In genomic region chr15:80999623-81000036, GRCh38 we compare ENCODE assay signal across 8 cellular contexts. TPM values are rescaled to one million over a fixed set of nuclear protein-coding genes. Genes with fewer than 3 reads are reported as not detected.
DNase-seq lines count a peak whose midpoint lies in the region; ATAC-seq, FAIRE-seq and TF ChIP-seq lines count a peak whose summit lies in the region.

No MANE protein-coding gene starts in this region.

- no peaks in the 10 kb centered on the region for H3K9me3 ChIP-seq in SU-DHL-6 (ENCODE audit: insufficient read depth, low read length)
- H3K9me3 ChIP-seq in K562 (replicated peaks; ENCODE audit: control insufficient read depth, insufficient read depth, low read depth, low read length), result no peaks in the 10 kb centered on the region
- H3K9me3 ChIP-seq in mucosa of rectum (ENCODE audit: control insufficient read depth in 2 of 2, low read length in 2 of 2), result no peaks in the 10 kb centered on the region
- H3K9me3 ChIP-seq in thoracic aorta, result no peaks in the 10 kb centered on the region

- H3K9ac ChIP-seq in SU-DHL-6 (ENCODE audit: low read length) (peak overlapping the region; percentile 73), K562 (ENCODE audit: insufficient read depth in 1 of 2, low read depth in 2 of 2, low read length in 2 of 2) (peak overlapping the region; percentile 62 to 88; a peak in 3 of 4 replicates), mucosa of rectum (ENCODE audit: low read depth in 1 of 2, low read length in 2 of 2) (peak overlapping the region; percentile 99)

- DNase-seq in CD14-positive monocyte (ENCODE audit: low spot score) (no peak), K562 (ENCODE audit: extremely low read depth in 1 of 4, low spot score in 3 of 4) (peak; percentile 32 to 79 (median 44)), thoracic aorta (ENCODE audit: low spot score) (no peak), SIG-M5 treated with dmso at 0.1 percent for 504 hours (lab: John Stamatoyannopoulos, UW; ENCODE audit: unreplicated experiment) (no peak), mucosa of gallbladder (ENCODE audit: low spot score) (no peak)

- peak overlapping the region; percentile 21 for H2AFZ ChIP-seq in SU-DHL-6 (ENCODE audit: low read depth, low read length, severe bottlenecking)
- H2AFZ ChIP-seq in K562 (ENCODE audit: low read depth, low read length), result peak overlapping the region; percentile 79

- H3K4me1 ChIP-seq in K562 (replicated peaks in 1 of 2; ENCODE audit: control insufficient read depth in 2 of 2, insufficient read depth in 2 of 2, low read length in 2 of 2), result peaks cover 12 to 31% of the 10 kb centered on the region in 2 experiments
- peaks cover 16 to 20% of the 10 kb centered on the region in 2 donors for H3K4me1 ChIP-seq in mucosa of rectum (ENCODE audit: control insufficient read depth in 2 of 2, insufficient read depth in 2 of 2, low read length in 2 of 2)
- peaks cover 12 to 27% of the 10 kb centered on the region in 2 donors for H3K4me1 ChIP-seq in thoracic aorta (ENCODE audit: control insufficient read depth in 1 of 2, low read depth in 2 of 2)

- TF ChIP-seq CTCF in CD14-positive monocyte (IDR thresholded peaks at IDR 0.05) (no peak), SU-DHL-6 (IDR thresholded peaks at IDR 0.05; ENCODE audit: insufficient read depth, low read length, poor library complexity, severe bottlenecking) (no peak), K562 (IDR thresholded peaks at IDR 0.05 in 2 of 3, conservative IDR thresholded peaks at IDR 0.05 in 1 of 3; ENCODE audit: insufficient read depth in 2 of 3, low read depth in 1 of 3, low read length in 3 of 3) (no peak), thoracic aorta (IDR thresholded peaks at IDR 0.05) (no peak)

- CTCF ChIA-PET in K562 (lab: Yijun Ruan, JAX; ENCODE audit: low intra/inter-chr PET ratio), result interaction anchor here (0.6 kb wide), 1 partner anchor 22 kb away, joined by 6 read pairs; no protein-coding TSS in a partner anchor

- TF ChIP-seq RAD21 in K562 (CRISPR knock-in tag; conservative IDR thresholded peaks at IDR 0.05 in 1 of 2, IDR thresholded peaks at IDR 0.05 in 1 of 2), result no peak

- no peaks in the 10 kb centered on the region for H3K9me1 ChIP-seq in K562 (ENCODE audit: control insufficient read depth, insufficient read depth, low read length)

- peaks cover 0 to 7% (median 0%) of the 10 kb centered on the region in 3 donors for H3K27me3 Mint-ChIP-seq in CD14-positive monocyte (ENCODE audit: low read depth in 3 of 3)

- peaks cover 10% of the 10 kb centered on the region; the same call in 1 of the 2 replicates for H3K36me3 ChIP-seq in SU-DHL-6 (ENCODE audit: low read length)
- peaks cover 13% of the 10 kb centered on the region; the same call in 1 of the 3 replicates for H3K36me3 ChIP-seq in K562 (ENCODE audit: control insufficient read depth, insufficient read depth, low read length)
- peaks cover 3 to 7% of the 10 kb centered on the region in 2 donors for H3K36me3 ChIP-seq in mucosa of rectum (ENCODE audit: control insufficient read depth in 2 of 2, insufficient read depth in 2 of 2, low read length in 2 of 2)
- H3K36me3 ChIP-seq in thoracic aorta, result no peaks in the 10 kb centered on the region

- peak overlapping the region; percentile 21 to 97 (median 94) for H3K27ac Mint-ChIP-seq in CD14-positive monocyte

- no TSS peak for BruUV-seq in K562 (replicated peaks; lab: Mats Ljungman, UMichigan)

- peaks cover 27% of the 10 kb centered on the region for H3F3A ChIP-seq in SU-DHL-6 (ENCODE audit: insufficient read depth)

- 1% methylated on average over 13 of the region's 13 CpGs for WGBS in K562 (ENCODE audit: insufficient coverage, low coverage, missing lambda C conversion rate)

- H3K4me3 ChIP-seq in SU-DHL-6 (ENCODE audit: insufficient read depth, low read length, poor library complexity, severe bottlenecking), result peak overlapping the region; percentile 62
- H3K4me3 ChIP-seq in K562, result peak overlapping the region; percentile 90
- H3K4me3 ChIP-seq in mucosa of rectum (ENCODE audit: low read length in 2 of 2), result peak overlapping the region; percentile 71 to 97
- H3K4me3 ChIP-seq in thoracic aorta, result peak overlapping the region; percentile 89

- peak; percentile 73 for FAIRE-seq in K562 (lab: Jason Lieb, UNC)

- H3K4me2 ChIP-seq in SU-DHL-6 (ENCODE audit: low read depth, low read length, poor library complexity, severe bottlenecking) (peak overlapping the region; percentile 78), K562 (ENCODE audit: insufficient read depth, low read length) (peak overlapping the region; percentile 86)

- in situ Hi-C loops in K562 (cut with MboI), result loop anchor here (5.0 kb wide), 1 partner anchor 103 kb away; no protein-coding TSS in a partner anchor

- peak; percentile 59 for TF ChIP-seq EP300 in K562 (IDR thresholded peaks at IDR 0.05; ENCODE audit: low read length)

- H3K9me2 ChIP-seq in SU-DHL-6 (replicated peaks; ENCODE audit: insufficient read depth, low read length), result no peaks in the 10 kb centered on the region

- peaks cover 14 to 15% of the 10 kb centered on the region in 2 donors for H3K36me3 Mint-ChIP-seq in CD14-positive monocyte

- peaks cover 9% of the 10 kb centered on the region; the same call in 1 of the 2 replicates for H4K20me1 ChIP-seq in SU-DHL-6 (ENCODE audit: low read depth, low read length)
- H4K20me1 ChIP-seq in K562 (replicated peaks; ENCODE audit: control insufficient read depth, insufficient read depth, low read length), result no peaks in the 10 kb centered on the region

- peak overlapping the region; percentile 65 for H3K27ac ChIP-seq in SU-DHL-6 (ENCODE audit: low read depth, low read length)
- H3K27ac ChIP-seq in K562 (ENCODE audit: extremely low read depth, low read depth, low read length), result peak overlapping the region; percentile 92
- H3K27ac ChIP-seq in mucosa of rectum (ENCODE audit: low read depth in 2 of 2, low read length in 2 of 2), result peak overlapping the region; percentile 98 to 99
- peak overlapping the region; percentile 91 to 95 for H3K27ac ChIP-seq in thoracic aorta

- H3K4me3 Mint-ChIP-seq in CD14-positive monocyte, result peak overlapping the region; percentile 94 to 96

- ATAC-seq in GM21717 (IDR thresholded peaks at IDR 0.05; ENCODE audit: unreplicated experiment) (peak; percentile 34), K562 (peak; percentile 33), thoracic aorta (ENCODE audit: insufficient number of reproducible peaks, low FRiP score, low read depth) (no peak)

- peaks cover 34% of the 10 kb centered on the region for H3K4me1 Mint-ChIP-seq in CD14-positive monocyte

- intact Hi-C loops in CD14-positive monocyte (cut with micrococcal nuclease) (loop anchor here (5.0 to 10.0 kb wide), 4 partner anchors 55 to 1045 kb away; partner anchors contain the start of gene MEX3B (in 1 of the 2)), K562 (cut with micrococcal nuclease) (loop anchor here (2.0 to 5.0 kb wide), 2 partner anchors 107 to 153 kb away; no protein-coding TSS in a partner anchor)

- POLR2A ChIA-PET in K562 (lab: Yijun Ruan, JAX), result interaction anchor here (1.5 to 1.7 kb wide), 2 partner anchors 11 to 16 kb away, joined by 4 read pairs; no protein-coding TSS in a partner anchor

- H3K79me2 ChIP-seq in SU-DHL-6 (ENCODE audit: insufficient read depth, low read length) (peaks cover 31% of the 10 kb centered on the region), K562 (ENCODE audit: control insufficient read depth, insufficient read depth, low read length) (peaks cover 43% of the 10 kb centered on the region)

- H3K9me3 Mint-ChIP-seq in CD14-positive monocyte, result peaks cover 0 to 12% (median 3%) of the 10 kb centered on the region in 7 donors

- H3K27me3 ChIP-seq in SU-DHL-6 (ENCODE audit: low read length), result no peaks in the 10 kb centered on the region
- no peaks in the 10 kb centered on the region for H3K27me3 ChIP-seq in K562 (ENCODE audit: control insufficient read depth in 2 of 2, insufficient read depth in 2 of 2, low read length in 2 of 2)
- no peaks in the 10 kb centered on the region for H3K27me3 ChIP-seq in mucosa of rectum (ENCODE audit: control insufficient read depth in 2 of 2, insufficient read depth in 2 of 2, low read length in 2 of 2)
- H3K27me3 ChIP-seq in thoracic aorta (replicated peaks; ENCODE audit: insufficient read depth), result no peaks in the 10 kb centered on the region

- TF ChIP-seq POLR2A in K562 (conservative IDR thresholded peaks at IDR 0.05), result peak; percentile 63

RNA-seq across cellular contexts. Expression of gene TLNRD1, which starts 1.1 kb away (rescaled TPM):
- polyA plus RNA-seq in CD14-positive monocyte (1 to 10 TPM; 2.6 to 3.4 TPM), K562 (2011; rRNA removed) (4.5 and 9.5 TPM in 2 replicates), K562 (2014; fragmentation: Illumina TruSeq; extraction: Trizol) (4.2 and 4.7 TPM in 2 replicates), K562 (2014; fragmentation: Nextera tagmentation; extraction: Ambion mirVana) (1 to 10 TPM; 1.1 to 1.9 TPM), K562 (2014; rRNA removed) (16.2 and 21.5 TPM in 2 replicates)
- total RNA-seq in K562 (2011; cell fraction: chromatin; rRNA removed; ENCODE audit: low replicate concordance), result 7.4 and 16.8 TPM in 2 replicates
- 17.1 and 29.2 TPM in 2 replicates for total RNA-seq in K562 (2011; cell fraction: nucleolus; rRNA removed)
- 11.0 and 14.4 TPM in 2 replicates for total RNA-seq in K562 (2011; cell fraction: nucleoplasm; rRNA removed)
- total RNA-seq in K562 (2014; rRNA removed) (23.4 and 25.4 TPM in 2 replicates), K562 (2014; rRNA removed; fragmentation: Illumina TruSeq; extraction: Trizol) (4.3 and 4.8 TPM in 2 replicates), K562 (2015; rRNA removed; fragmentation: Illumina TruSeq; extraction: Trizol) (5.5 and 5.7 TPM in 2 replicates), K562 (2021) (26.7 and 33.1 TPM in 2 replicates), thoracic aorta (10 to 100 TPM; 34.0 to 51.1 TPM), mucosa of gallbladder (26.0 TPM)
- polyA plus RNA-seq in K562 (2011; cell fraction: cytosol; rRNA removed), result 4.6 and 46.8 TPM in 2 replicates
- 3.1 and 13.4 TPM in 2 replicates for polyA plus RNA-seq in K562 (2011; cell fraction: nucleus; rRNA removed)
- 11.4 and 15.1 TPM in 2 replicates for polyA plus RNA-seq in K562 (2012)
- polyA minus RNA-seq in K562 (2011; rRNA and poly(A)+ RNA removed), result 1.9 and 7.4 TPM in 2 replicates
- polyA minus RNA-seq in K562 (2011; cell fraction: cytosol; rRNA and poly(A)+ RNA removed), result 10.8 and 23.4 TPM in 2 replicates
- 8.1 and 17.0 TPM in 2 replicates for polyA minus RNA-seq in K562 (2011; cell fraction: nucleus; rRNA and poly(A)+ RNA removed)

RNA-seq across cellular contexts. Expression of gene MESD, which starts 10.0 kb away (rescaled TPM):
- polyA plus RNA-seq in CD14-positive monocyte, result 10 to 100 TPM; 13.1 to 15.7 TPM
- 28.7 and 34.6 TPM in 2 replicates for total RNA-seq in K562 (2011; cell fraction: chromatin; rRNA removed; ENCODE audit: low replicate concordance)
- total RNA-seq in K562 (2011; cell fraction: nucleolus; rRNA removed), result 24.3 and 27.2 TPM in 2 replicates
- 38.3 and 58.0 TPM in 2 replicates for total RNA-seq in K562 (2011; cell fraction: nucleoplasm; rRNA removed)
- 22.8 and 26.5 TPM in 2 replicates for total RNA-seq in K562 (2014; rRNA removed)
- total RNA-seq in K562 (2014; rRNA removed; fragmentation: Illumina TruSeq; extraction: Trizol), result 28.2 and 31.4 TPM in 2 replicates
- total RNA-seq in K562 (2015; rRNA removed; fragmentation: Illumina TruSeq; extraction: Trizol), result 38.2 and 39.7 TPM in 2 replicates
- total RNA-seq in K562 (2021), result 23.9 and 24.1 TPM in 2 replicates
- 11.5 and 20.0 TPM in 2 replicates for polyA plus RNA-seq in K562 (2011; rRNA removed)
- polyA plus RNA-seq in K562 (2011; cell fraction: cytosol; rRNA removed), result 9.6 TPM in 2 replicates
- polyA plus RNA-seq in K562 (2011; cell fraction: nucleus; rRNA removed), result 11.6 and 12.9 TPM in 2 replicates
- polyA plus RNA-seq in K562 (2012), result 22.1 and 28.2 TPM in 2 replicates
- 27.0 and 29.7 TPM in 2 replicates for polyA plus RNA-seq in K562 (2014; fragmentation: Illumina TruSeq; extraction: Trizol)
- polyA plus RNA-seq in K562 (2014; fragmentation: Nextera tagmentation; extraction: Ambion mirVana), result 10 to 100 TPM; 11.3 to 17.0 TPM
- polyA plus RNA-seq in K562 (2014; rRNA removed), result 18.9 and 20.7 TPM in 2 replicates
- 15.6 and 22.3 TPM in 2 replicates for polyA minus RNA-seq in K562 (2011; rRNA and poly(A)+ RNA removed)
- 12.6 and 14.6 TPM in 2 replicates for polyA minus RNA-seq in K562 (2011; cell fraction: cytosol; rRNA and poly(A)+ RNA removed)
- 10.2 and 15.2 TPM in 2 replicates for polyA minus RNA-seq in K562 (2011; cell fraction: nucleus; rRNA and poly(A)+ RNA removed)
- total RNA-seq in thoracic aorta, result 10 to 100 TPM; 36.8 to 39.0 TPM
- total RNA-seq in mucosa of gallbladder, result 30.7 TPM

Comparison
In these comparisons a context has a peak if more than half of its experiments do, and no peak if none do; other contexts are left out.
1. DNase-seq: peak in K562 (4 of 4); none in CD14-positive monocyte (single experiment), thoracic aorta (single experiment), SIG-M5 treated with dmso at 0.1 percent for 504 hours (single experiment) and mucosa of gallbladder (single experiment).
2. Peak in every context shown above with its lines, with median percentiles within 50 percentile points of each other: H3K27ac ChIP-seq, H3K4me3 ChIP-seq and H3K9ac ChIP-seq.